Comparison of ENCODE assay signal across 13 cellular contexts in the genomic region with DNA sequence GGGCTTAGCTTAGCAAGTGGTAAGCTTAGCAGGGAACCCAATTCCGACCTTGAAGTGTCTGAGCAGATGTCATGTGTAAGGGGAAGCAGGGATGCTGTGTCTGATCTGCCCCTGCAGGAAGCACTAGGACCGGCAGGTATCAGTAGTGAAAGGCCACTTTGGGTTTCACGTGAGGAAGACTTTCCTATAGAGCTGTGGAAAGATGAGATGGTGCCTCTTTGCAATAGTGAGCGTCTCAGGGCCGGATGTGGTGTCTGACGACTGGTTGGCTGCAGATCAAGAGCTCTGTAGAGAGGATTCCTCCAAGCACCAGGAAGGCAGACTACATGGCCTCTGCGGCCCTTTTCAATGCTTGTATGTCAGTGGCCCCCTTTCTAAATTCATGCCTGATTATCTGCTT.
DNase-seq lines count a peak whose midpoint lies in the region; ATAC-seq and TF ChIP-seq lines count a peak whose summit lies in the region.
"Had no signal": no experiment of that assay in that cellular context is flagged by ENCODE, and none has a peak within 500 bp of the region (broad histone marks: within the 10 kb centered on the region; RNA-seq: fewer than 3 reads in every experiment).

No MANE protein-coding gene starts in this region.

- H3K27me3 Mint-ChIP-seq in activated T-helper 2 cell treated with anti-CD3 and anti-CD28 coated beads, Interferon-gamma antibody, Interleukin-2, Interleukin-4, amounts not matched to agents 10 μg/mL and 5 μg/mL and 100 μg/mL, durations not matched to agents 14 hours and 24 hours and 36 hours (ENCODE audit: low read depth) = no peaks in the 10 kb centered on the region

- H3K27ac Mint-ChIP-seq in activated T-helper 2 cell treated with anti-CD3 and anti-CD28 coated beads, Interferon-gamma antibody, Interleukin-2, Interleukin-4, amounts not matched to agents 10 μg/mL and 5 μg/mL and 100 μg/mL, durations not matched to agents 14 hours and 24 hours and 36 hours = peak overlapping the region; percentile 38
- H3K27ac Mint-ChIP-seq: nephron had no signal

- no peaks in the 10 kb centered on the region for H3K27me3 ChIP-seq in esophagus squamous epithelium

- H3K4me3 Mint-ChIP-seq in activated T-helper 2 cell treated with anti-CD3 and anti-CD28 coated beads, Interferon-gamma antibody, Interleukin-2, Interleukin-4, amounts not matched to agents 10 μg/mL and 5 μg/mL and 100 μg/mL, durations not matched to agents 14 hours and 24 hours and 36 hours (ENCODE audit: low read depth) = no peak overlapping the region
- H3K4me3 Mint-ChIP-seq: nephron had no signal

- no peak for TF ChIP-seq CTCF in esophagus squamous epithelium (IDR thresholded peaks at IDR 0.05)

- no peaks in the 10 kb centered on the region for H3K9me3 ChIP-seq in esophagus squamous epithelium
- H3K9me3 ChIP-seq: A549 had no signal

- no peak for TF ChIP-seq POLR2A in esophagus squamous epithelium (IDR thresholded peaks at IDR 0.05)

- 73 to 82% methylated on average over 6 to 7 of the region's 7 CpGs for WGBS in esophagus squamous epithelium, 2 donors

- H3K4me1 Mint-ChIP-seq in activated T-helper 2 cell treated with anti-CD3 and anti-CD28 coated beads, Interferon-gamma antibody, Interleukin-2, Interleukin-4, amounts not matched to agents 10 μg/mL and 5 μg/mL and 100 μg/mL, durations not matched to agents 14 hours and 24 hours and 36 hours (ENCODE audit: low read depth) = peaks cover 27% of the 10 kb centered on the region
- H3K4me1 Mint-ChIP-seq: nephron had no signal

- no peaks in the 10 kb centered on the region for H3K4me1 ChIP-seq in esophagus squamous epithelium
- H3K4me1 ChIP-seq: A549 had no signal

- H3K36me3 Mint-ChIP-seq in activated T-helper 2 cell treated with anti-CD3 and anti-CD28 coated beads, Interferon-gamma antibody, Interleukin-2, Interleukin-4, amounts not matched to agents 10 μg/mL and 5 μg/mL and 100 μg/mL, durations not matched to agents 14 hours and 24 hours and 36 hours (ENCODE audit: low read depth) = peaks cover 41% of the 10 kb centered on the region

- intact Hi-C loops in activated T-helper 2 cell treated with anti-CD3 and anti-CD28 coated beads, Interferon-gamma antibody, Interleukin-2, Interleukin-4, amounts not matched to agents 10 μg/mL and 5 μg/mL and 100 μg/mL, durations not matched to agents 14 hours and 24 hours and 36 hours (cut with micrococcal nuclease) = no loop called here
- intact Hi-C loops in esophagus squamous epithelium (cut with DNase I) = no loop called here

- H3K9me3 Mint-ChIP-seq in activated T-helper 2 cell treated with anti-CD3 and anti-CD28 coated beads, Interferon-gamma antibody, Interleukin-2, Interleukin-4, amounts not matched to agents 10 μg/mL and 5 μg/mL and 100 μg/mL, durations not matched to agents 14 hours and 24 hours and 36 hours = peaks cover 6% of the 10 kb centered on the region

- H3K36me3 ChIP-seq in esophagus squamous epithelium = no peaks in the 10 kb centered on the region

- H3K27ac ChIP-seq in esophagus squamous epithelium = no peak overlapping the region
- H3K27ac ChIP-seq: A549, SK-N-MC had no signal

- ATAC-seq in HG02852 (IDR thresholded peaks at IDR 0.05; ENCODE audit: unreplicated experiment) (no peak), HG02610 (IDR thresholded peaks at IDR 0.05; ENCODE audit: unreplicated experiment) (no peak)
- ATAC-seq: A549 had no signal

- peak; percentile 13 for DNase-seq in NCI-H2029 (lab: John Stamatoyannopoulos, UW)
- no peak for DNase-seq in NCI-H2029 treated with DMSO at 0.1 percent for 48 hours (lab: John Stamatoyannopoulos, UW)
- peak; percentile 34 for DNase-seq in RPMI8226
- DNase-seq in activated T-helper 2 cell treated with anti-CD3 and anti-CD28 coated beads, Interferon-gamma antibody, Interleukin-2, Interleukin-4, amounts not matched to agents 10 μg/mL and 5 μg/mL and 100 μg/mL, durations not matched to agents 14 hours and 24 hours and 36 hours (ENCODE audit: low spot score) = peak; percentile 11
- peak; percentile 35 to 37 for DNase-seq in stimulated activated CD4-positive, alpha-beta T cell treated with anti-CD3 and anti-CD28 coated beads, Interleukin-2, amount 100 ng/mL, for 24 hours
- DNase-seq in esophagus squamous epithelium (lab: John Stamatoyannopoulos, UW) = no peak
- DNase-seq: kidney, NCI-H510A had no signal

- no peak overlapping the region for H3K4me3 ChIP-seq in esophagus squamous epithelium
- H3K4me3 ChIP-seq: A549, SK-N-MC had no signal

Comparison
In these comparisons a context has a peak if more than half of its experiments do, and no peak if none do; other contexts are left out.
1. DNase-seq: peak in NCI-H2029 (single experiment), RPMI8226 (single experiment), activated T-helper 2 cell treated with anti-CD3 and anti-CD28 coated beads, Interferon-gamma antibody, Interleukin-2, Interleukin-4, amounts not matched to agents 10 μg/mL and 5 μg/mL and 100 μg/mL, durations not matched to agents 14 hours and 24 hours and 36 hours (single experiment) and stimulated activated CD4-positive, alpha-beta T cell treated with anti-CD3 and anti-CD28 coated beads, Interleukin-2, amount 100 ng/mL, for 24 hours (2 of 2); none in NCI-H2029 treated with DMSO at 0.1 percent for 48 hours (single experiment) and esophagus squamous epithelium (single experiment).